ENCODE assay signal across 27 cellular contexts in the genomic region with DNA sequence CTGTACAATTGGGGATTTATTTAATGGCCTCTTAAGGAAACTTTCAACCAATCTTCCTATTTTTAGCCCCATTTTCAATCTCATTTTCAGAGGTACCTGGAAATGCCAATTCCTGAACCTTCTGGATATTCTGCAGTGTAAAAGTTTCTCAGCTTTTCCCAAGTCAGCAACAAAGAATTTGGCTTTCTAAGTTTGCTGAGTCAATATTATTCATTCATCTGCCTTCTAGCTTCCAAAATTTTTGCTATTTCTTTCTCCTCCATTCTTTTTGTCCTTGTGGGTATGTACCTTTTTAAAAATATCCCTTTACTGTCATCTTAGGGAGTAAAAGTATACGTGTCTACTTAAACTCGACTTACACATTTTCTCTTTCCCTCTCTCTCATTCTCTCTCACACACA.
"Had no signal": no experiment of that assay in that cellular context is flagged by ENCODE, and none has a peak within 500 bp of the region (broad histone marks: within the 10 kb centered on the region; RNA-seq: fewer than 3 reads in every experiment).

No MANE protein-coding gene starts in this region.

- ATAC-seq: stimulated activated effector memory CD8-positive, alpha-beta T cell treated with anti-CD3 and anti-CD28 coated beads, Interleukin-12 subunit alpha, Interleukin-12 subunit beta, amount 100 ng/mL, for 72 hours; stimulated activated memory B cell treated with anti-CD40 and anti-IgM and Interleukin-4, amounts not matched to agents 10 μg/mL and 1 μg/mL and 100 μg/mL, for 72 hours; stimulated activated naive B cell treated with anti-CD40 and anti-IgM and Interleukin-4, amounts not matched to agents 10 μg/mL and 1 μg/mL and 100 μg/mL, for 72 hours; stimulated activated naive CD8-positive, alpha-beta T cell treated with anti-CD3 and anti-CD28 coated beads, Interleukin-15, amount 100 ng/mL, for 72 hours; stimulated activated naive CD8-positive, alpha-beta T cell treated with anti-CD3 and anti-CD28 coated beads, Interleukin-15, Interleukin-2, amounts not matched to agents 100 U/mL and 50 U/mL, for 24 hours; upper lobe of right lung had no signal

- DNase-seq: stimulated activated CD4-positive, alpha-beta T cell treated with anti-CD3 and anti-CD28 coated beads, Interleukin-2, amount 100 ng/mL, for 48 hours; stimulated activated CD4-positive, alpha-beta T cell treated with anti-CD3 and anti-CD28 coated beads, Interleukin-4, amount 100 ng/mL, for 1 hour; stimulated activated CD4-positive, alpha-beta T cell treated with anti-CD3 and anti-CD28 coated beads, Interleukin-4, amount 100 ng/mL, for 24 hours; stimulated activated CD4-positive, alpha-beta T cell treated with anti-CD3 and anti-CD28 coated beads, Interleukin-4, amount 100 ng/mL, for 4 hours; stimulated activated CD8-positive, alpha-beta memory T cell treated with anti-CD3 and anti-CD28 coated beads, Interleukin-4, amount 100 ng/mL, for 48 hours; stimulated activated naive B cell treated with anti-CD40 and anti-IgM and Interleukin-4, amounts not matched to agents 10 μg/mL and 1 μg/mL and 100 μg/mL, for 72 hours; stimulated activated naive CD4-positive, alpha-beta T cell; stimulated activated naive CD4-positive, alpha-beta T cell treated with Interleukin-2 at 50 U/mL for 16 hours; stimulated activated naive CD8-positive, alpha-beta T cell treated with anti-CD3 and anti-CD28 coated beads, Interleukin-15, amount 100 ng/mL, for 72 hours; stimulated activated naive CD8-positive, alpha-beta T cell treated with anti-CD3 and anti-CD28 coated beads, Interleukin-15, Interleukin-2, amounts not matched to agents 100 U/mL and 50 U/mL, for 24 hours; stomach; substantia nigra; testis; thyroid gland; tibial artery; transverse colon; trophoblast cell; upper lobe of left lung; upper lobe of right lung; uterus had no signal

- H3K9me3 ChIP-seq: stomach, suprapubic skin, testis, thoracic aorta, thyroid gland, tibial artery, tibial nerve, transverse colon, upper lobe of left lung, upper lobe of right lung, uterus, vagina had no signal

- H3K4me3 ChIP-seq: stomach, suprapubic skin, testis, thoracic aorta, thyroid gland, tibial artery, tibial nerve, transverse colon, upper lobe of left lung, upper lobe of right lung, uterus, vagina had no signal

- H3K36me3 ChIP-seq: stomach, suprapubic skin, thoracic aorta, thyroid gland, tibial artery, tibial nerve, transverse colon, upper lobe of left lung, upper lobe of right lung, uterus, vagina had no signal

- FAIRE-seq: urothelium cell line had no signal

- H3K27me3 ChIP-seq: stomach, suprapubic skin, testis, thyroid gland, tibial artery, tibial nerve, transverse colon, upper lobe of left lung, upper lobe of right lung, uterus, vagina had no signal

- H3K27ac ChIP-seq: stomach, suprapubic skin, testis, thoracic aorta, thyroid gland, tibial artery, tibial nerve, transverse colon, upper lobe of left lung, upper lobe of right lung, uterus, vagina had no signal

- H3K4me1 ChIP-seq: stomach, suprapubic skin, testis, thyroid gland, tibial artery, tibial nerve, upper lobe of left lung, upper lobe of right lung, uterus, vagina had no signal
